In genomic region chr7:73307436-73307835, GRCh38 we compare ENCODE assay signal across 10 cellular contexts. TPM values are rescaled to one million over a fixed set of nuclear protein-coding genes. Genes with fewer than 3 reads are reported as not detected.
A peak's percentile ranks its signal among the peaks of the same experiment; 100 is the strongest.
DNase-seq lines count a peak whose midpoint lies in the region; ATAC-seq and TF ChIP-seq lines count a peak whose summit lies in the region.
"Had no signal": no experiment of that assay in that cellular context is flagged by ENCODE, and none has a peak within 500 bp of the region (broad histone marks: within the 10 kb centered on the region; RNA-seq: fewer than 3 reads in every experiment).

No MANE protein-coding gene starts in this region.

- CTCF ChIA-PET in naive thymus-derived CD4-positive, alpha-beta T cell (lab: Charles Lee) = no interaction called here

- peaks cover 31 to 56% (median 51%) of the 10 kb centered on the region in 10 experiments for H3K4me1 ChIP-seq in BLaER1 treated with 17β-estradiol and CSF1 and Interleukin-3, amounts not matched to agents 10 nM and 100 nM
- peaks cover 11% of the 10 kb centered on the region for H3K4me1 ChIP-seq in adipocyte (ENCODE audit: control insufficient read depth, insufficient read depth, low read length)
- H3K4me1 ChIP-seq in naive thymus-derived CD4-positive, alpha-beta T cell (ENCODE audit: control insufficient read depth in 2 of 2, insufficient read depth in 2 of 2, low read length in 2 of 2) = peaks cover 7 to 15% of the 10 kb centered on the region in 2 donors

- H3K4me3 ChIP-seq in BLaER1 treated with 17β-estradiol and CSF1 and Interleukin-3, amounts not matched to agents 10 nM and 100 nM = peak overlapping the region; percentile 74 to 91 (median 82)
- H3K4me3 ChIP-seq in HL-60 (replicated peaks; ENCODE audit: insufficient read depth, low read length) = peak overlapping the region; percentile 94
- H3K4me3 ChIP-seq in adipocyte (ENCODE audit: low read length) = peak overlapping the region; percentile 92
- H3K4me3 ChIP-seq in naive thymus-derived CD4-positive, alpha-beta T cell (ENCODE audit: low read length) = peak overlapping the region; percentile 79

- peak overlapping the region; percentile 62 to 92 (median 86) for H3K27ac Mint-ChIP-seq in naive thymus-derived CD4-positive, alpha-beta T cell

- peaks cover 24 to 42% (median 30%) of the 10 kb centered on the region in 7 donors for H3K4me1 Mint-ChIP-seq in naive thymus-derived CD4-positive, alpha-beta T cell

- DNase-seq in HL-60 (ENCODE audit: low read depth in 1 of 2, low spot score in 1 of 2) = no peak
- no peak for DNase-seq in adipocyte (ENCODE audit: low read depth)
- DNase-seq in naive thymus-derived CD4-positive, alpha-beta T cell = no peak
- no peak for DNase-seq in NCI-H1694 (lab: John Stamatoyannopoulos, UW)
- DNase-seq: NCI-H2029 had no signal

- peak overlapping the region; percentile 87 to 99 (median 96) for H3K4me2 ChIP-seq in BLaER1 treated with 17β-estradiol and CSF1 and Interleukin-3, amounts not matched to agents 10 nM and 100 nM

- no peaks in the 10 kb centered on the region for H3K27me3 ChIP-seq in BLaER1 treated with 17β-estradiol and CSF1 and Interleukin-3, amounts not matched to agents 10 nM and 100 nM
- H3K27me3 ChIP-seq in HL-60 (ENCODE audit: insufficient read depth, poor library complexity, severe bottlenecking) (no peaks in the 10 kb centered on the region), adipocyte (replicated peaks; ENCODE audit: control insufficient read depth, insufficient read depth, low read length) (no peaks in the 10 kb centered on the region)
- no peaks in the 10 kb centered on the region for H3K27me3 ChIP-seq in naive thymus-derived CD4-positive, alpha-beta T cell (ENCODE audit: control insufficient read depth in 2 of 2, insufficient read depth in 2 of 2, low read length in 2 of 2)

- peaks cover 0 to 2% (median 0%) of the 10 kb centered on the region in 11 donors for H3K9me3 Mint-ChIP-seq in naive thymus-derived CD4-positive, alpha-beta T cell

- H3K27me3 Mint-ChIP-seq in naive thymus-derived CD4-positive, alpha-beta T cell = no peaks in the 10 kb centered on the region

- H3K9me3 ChIP-seq in BLaER1 treated with 17β-estradiol and CSF1 and Interleukin-3, amounts not matched to agents 10 nM and 100 nM (replicated peaks in 1 of 11) = no peaks in the 10 kb centered on the region
- H3K9me3 ChIP-seq in adipocyte (ENCODE audit: control insufficient read depth, low read length) = no peaks in the 10 kb centered on the region
- no peaks in the 10 kb centered on the region for H3K9me3 ChIP-seq in naive thymus-derived CD4-positive, alpha-beta T cell (ENCODE audit: control insufficient read depth in 2 of 3, low read length in 3 of 3)

- H4K20me1 ChIP-seq in BLaER1 treated with 17β-estradiol and CSF1 and Interleukin-3, amounts not matched to agents 10 nM and 100 nM = peaks cover 0 to 19% (median 0%) of the 10 kb centered on the region in 11 experiments; a peak in 5 of 22 replicates

- intact Hi-C loops in naive thymus-derived CD4-positive, alpha-beta T cell (cut with micrococcal nuclease) = no loop called here

- ATAC-seq in naive thymus-derived CD4-positive, alpha-beta T cell = no peak
- ATAC-seq in GM21526 (IDR thresholded peaks at IDR 0.05; ENCODE audit: low FRiP score, unreplicated experiment) (no peak), GM19452 (IDR thresholded peaks at IDR 0.05; ENCODE audit: unreplicated experiment) (no peak), GM19467 (IDR thresholded peaks at IDR 0.05; ENCODE audit: unreplicated experiment) (no peak)

- H3K4me3 Mint-ChIP-seq in naive thymus-derived CD4-positive, alpha-beta T cell = peak overlapping the region; percentile 88 to 99 (median 96)

- H3K9ac ChIP-seq in BLaER1 treated with 17β-estradiol and CSF1 and Interleukin-3, amounts not matched to agents 10 nM and 100 nM = peak overlapping the region; percentile 77 to 92 (median 84); a peak in 19 of 22 replicates
- H3K9ac ChIP-seq in adipocyte (ENCODE audit: low read length) = no peak overlapping the region

- H3K36me3 ChIP-seq in BLaER1 treated with 17β-estradiol and CSF1 and Interleukin-3, amounts not matched to agents 10 nM and 100 nM = peaks cover 32 to 47% (median 40%) of the 10 kb centered on the region in 11 experiments
- peaks cover 23% of the 10 kb centered on the region for H3K36me3 ChIP-seq in adipocyte (ENCODE audit: control insufficient read depth, insufficient read depth, low read length, severe bottlenecking)
- peaks cover 0 to 46% (median 7%) of the 10 kb centered on the region in 3 experiments for H3K36me3 ChIP-seq in naive thymus-derived CD4-positive, alpha-beta T cell (ENCODE audit: control insufficient read depth in 2 of 3, insufficient read depth in 3 of 3, low read length in 3 of 3)

- peak overlapping the region in 7 of 11 experiments; percentile 66 to 88 (median 82); a peak in 12 of 22 replicates for H3K27ac ChIP-seq in BLaER1 treated with 17β-estradiol and CSF1 and Interleukin-3, amounts not matched to agents 10 nM and 100 nM
- H3K27ac ChIP-seq in HL-60 (replicated peaks) = peak overlapping the region; percentile 73
- H3K27ac ChIP-seq in naive thymus-derived CD4-positive, alpha-beta T cell (ENCODE audit: low read depth, low read length) = no peak overlapping the region

- peaks cover 9 to 29% (median 14%) of the 10 kb centered on the region in 5 donors for H3K36me3 Mint-ChIP-seq in naive thymus-derived CD4-positive, alpha-beta T cell

- no peak for TF ChIP-seq CTCF in HL-60 (IDR thresholded peaks at IDR 0.05; ENCODE audit: insufficient read depth, low read length)

- POLR2A ChIA-PET in naive thymus-derived CD4-positive, alpha-beta T cell (lab: Charles Lee) = no interaction called here

RNA-seq across cellular contexts. Expression of gene NSUN5, which starts 1.2 kb away (rescaled TPM):
- total RNA-seq in naive thymus-derived CD4-positive, alpha-beta T cell = 10 to 100 TPM; 34.3 to 81.6 (median 46.0) TPM
- polyA plus RNA-seq in naive thymus-derived CD4-positive, alpha-beta T cell = 10 to 100 TPM; 53.2 to 72.5 TPM

RNA-seq across cellular contexts. Expression of gene TRIM50, which starts 20.4 kb away (rescaled TPM):
- not detected for total RNA-seq in naive thymus-derived CD4-positive, alpha-beta T cell
- polyA plus RNA-seq in naive thymus-derived CD4-positive, alpha-beta T cell = not detected
- total RNA-seq: cardiac septum had no signal

RNA-seq across cellular contexts. Expression of gene FKBP6, which starts 20.5 kb away (rescaled TPM):
- total RNA-seq in naive thymus-derived CD4-positive, alpha-beta T cell = under 1 TPM in 1 of 5 experiments, not detected in 4; 0.24 TPM
- not detected for polyA plus RNA-seq in naive thymus-derived CD4-positive, alpha-beta T cell
- total RNA-seq: cardiac septum had no signal
